In genomic region chr2:233152541-233152940, GRCh38 we compare ENCODE assay signal across 12 cellular contexts.
A peak's percentile ranks its signal among the peaks of the same experiment; 100 is the strongest.
DNase-seq lines count a peak whose midpoint lies in the region; ATAC-seq and TF ChIP-seq lines count a peak whose summit lies in the region.
"Had no signal": no experiment of that assay in that cellular context is flagged by ENCODE, and none has a peak within 500 bp of the region (broad histone marks: within the 10 kb centered on the region; RNA-seq: fewer than 3 reads in every experiment).

No MANE protein-coding gene starts in this region.

- no peak overlapping the region for H3K4me2 ChIP-seq in PC-3 (ENCODE audit: low read length)

- H3K27me3 Mint-ChIP-seq in endothelial cell (ENCODE audit: unreplicated experiment) (peaks cover 5% of the 10 kb centered on the region), natural killer cell (ENCODE audit: low read depth in 2 of 2) (no peaks in the 10 kb centered on the region), Caco-2 (ENCODE audit: insufficient read depth, unreplicated experiment) (peaks cover 13% of the 10 kb centered on the region)
- H3K27me3 Mint-ChIP-seq: T-cell had no signal

- H3K4me3 Mint-ChIP-seq in endothelial cell (ENCODE audit: unreplicated experiment) (peak overlapping the region; percentile 48), natural killer cell (no peak overlapping the region), Caco-2 (ENCODE audit: unreplicated experiment) (no peak overlapping the region)
- H3K4me3 Mint-ChIP-seq: endodermal cell, T-cell had no signal

- H4K20me1 ChIP-seq in PC-3 (ENCODE audit: low read length): no peaks in the 10 kb centered on the region

- H3F3A ChIP-seq in PC-3 (ENCODE audit: low read length, unreplicated experiment): no peaks in the 10 kb centered on the region

- no peaks in the 10 kb centered on the region for H3K9me2 ChIP-seq in PC-3 (replicated peaks; ENCODE audit: low read length)

- H3K4me3 ChIP-seq in Caco-2 (ENCODE audit: low read depth, low read length) (no peak overlapping the region), PC-3 (ENCODE audit: low read length) (no peak overlapping the region)

- no peak overlapping the region for H2AFZ ChIP-seq in PC-3 (ENCODE audit: low read length)

- CTCF ChIA-PET in Caco-2 (lab: Charles Lee) (no interaction called here), PC-3 (lab: Charles Lee) (no interaction called here)

- no peaks in the 10 kb centered on the region for H3K9me3 Mint-ChIP-seq in endothelial cell (ENCODE audit: unreplicated experiment)
- no peaks in the 10 kb centered on the region for H3K9me3 Mint-ChIP-seq in natural killer cell
- H3K9me3 Mint-ChIP-seq in Caco-2 (ENCODE audit: unreplicated experiment): peaks cover 6% of the 10 kb centered on the region
- H3K9me3 Mint-ChIP-seq: endodermal cell, T-cell had no signal

- H3K36me3 Mint-ChIP-seq in endothelial cell (ENCODE audit: low read depth, unreplicated experiment) (peaks cover 65% of the 10 kb centered on the region), natural killer cell (peaks cover 44% of the 10 kb centered on the region), Caco-2 (ENCODE audit: insufficient read depth, unreplicated experiment) (no peaks in the 10 kb centered on the region)

- no peaks in the 10 kb centered on the region for H3K79me2 ChIP-seq in PC-3 (ENCODE audit: low read length)

- H3K27ac ChIP-seq in PC-3 (ENCODE audit: low read length): no peak overlapping the region

- DNase-seq in ELF-1 (ENCODE audit: low read depth, low spot score): peak; percentile 34
- DNase-seq in NCI-H1105 treated with DMSO at 0.1 percent for 48 hours (lab: John Stamatoyannopoulos, UW): peak; percentile 64
- no peak for DNase-seq in endothelial cell (ENCODE audit: low spot score)
- DNase-seq in natural killer cell: no peak
- no peak for DNase-seq in Caco-2
- no peak for DNase-seq in CD1c-positive myeloid dendritic cell (ENCODE audit: extremely low spot score)
- DNase-seq in PC-3: no peak
- DNase-seq: activated T-cell treated with anti-CD3 and anti-CD28 coated beads, Interleukin-2, amount 50 U/mL, for 1 hour; endodermal cell; NCI-H226; T-cell had no signal

- no peaks in the 10 kb centered on the region for H3K27me3 ChIP-seq in Caco-2 (replicated peaks; ENCODE audit: control insufficient read depth, insufficient read depth, low read length)
- H3K27me3 ChIP-seq in PC-3 (ENCODE audit: low read length): no peaks in the 10 kb centered on the region

- ATAC-seq in natural killer cell (no peak), PC-3 (no peak), GM18867 (IDR thresholded peaks at IDR 0.05; ENCODE audit: unreplicated experiment) (no peak)
- ATAC-seq: T-cell had no signal

- no peak for TF ChIP-seq CTCF in endothelial cell (IDR thresholded peaks at IDR 0.05; ENCODE audit: unreplicated experiment)
- no peak for TF ChIP-seq CTCF in natural killer cell (IDR thresholded peaks at IDR 0.05)
- TF ChIP-seq CTCF in Caco-2 (IDR thresholded peaks at IDR 0.05; ENCODE audit: insufficient read depth in 1 of 2, low read depth in 1 of 2, low read length in 1 of 2, severe bottlenecking in 1 of 2, unreplicated experiment in 1 of 2): no peak
- no peak for TF ChIP-seq CTCF in PC-3 (conservative IDR thresholded peaks at IDR 0.05; ENCODE audit: low read depth, low read length)

- no peaks in the 10 kb centered on the region for H3K9me3 ChIP-seq in Caco-2
- H3K9me3 ChIP-seq in PC-3 (ENCODE audit: low read length): no peaks in the 10 kb centered on the region

- intact Hi-C loops in natural killer cell (cut with micrococcal nuclease): no loop called here
- intact Hi-C loops in Caco-2 (cut with micrococcal nuclease; ENCODE audit: unreplicated experiment): no loop called here
- intact Hi-C loops in PC-3 (cut with micrococcal nuclease): no loop called here

- no peaks in the 10 kb centered on the region for H3K4me1 ChIP-seq in Caco-2
- H3K4me1 ChIP-seq in PC-3 (ENCODE audit: insufficient read depth, low read length): no peaks in the 10 kb centered on the region

- H3K36me3 ChIP-seq in Caco-2 (ENCODE audit: control insufficient read depth, insufficient read depth, low read length): no peaks in the 10 kb centered on the region
- H3K36me3 ChIP-seq in PC-3 (ENCODE audit: low read depth, low read length): no peaks in the 10 kb centered on the region

- BruUV-seq in Caco-2 (replicated peaks; lab: Mats Ljungman, UMichigan): no TSS peak
- BruUV-seq in PC-3 (replicated peaks; lab: Mats Ljungman, UMichigan): no TSS peak

- no peak overlapping the region for H3K9ac ChIP-seq in PC-3 (ENCODE audit: low read length)

- H3K4me1 Mint-ChIP-seq in endothelial cell (ENCODE audit: unreplicated experiment) (peaks cover 15% of the 10 kb centered on the region), natural killer cell (peaks cover 69 to 84% of the 10 kb centered on the region in 2 donors), Caco-2 (ENCODE audit: low read depth, unreplicated experiment) (no peaks in the 10 kb centered on the region)

- POLR2A ChIA-PET in Caco-2 (lab: Charles Lee) (no interaction called here), PC-3 (lab: Charles Lee; ENCODE audit: unreplicated experiment) (interaction anchor here (0.7 kb wide), 1 partner anchor 259 kb away, joined by 3 read pairs; no protein-coding TSS in a partner anchor)

- H3K27ac Mint-ChIP-seq in endothelial cell (ENCODE audit: unreplicated experiment) (peak overlapping the region; percentile 34), natural killer cell (peak overlapping the region; percentile 71 to 74), Caco-2 (ENCODE audit: unreplicated experiment) (no peak overlapping the region)
- H3K27ac Mint-ChIP-seq: endodermal cell had no signal

Comparison
In these comparisons a context has a peak if more than half of its experiments do, and no peak if none do; other contexts are left out.
1. DNase-seq: peak in ELF-1 (single experiment) and NCI-H1105 treated with DMSO at 0.1 percent for 48 hours (single experiment); none in endothelial cell (single experiment), natural killer cell (single experiment), Caco-2 (0 of 2), CD1c-positive myeloid dendritic cell (single experiment) and PC-3 (single experiment).